ENCODE assay signal across 14 cellular contexts in genomic region chr16:73064996-73065349, GRCh38. TPM values are rescaled to one million over a fixed set of nuclear protein-coding genes. Genes with fewer than 3 reads are reported as not detected.
DNase-seq lines count a peak whose midpoint lies in the region; ATAC-seq and TF ChIP-seq lines count a peak whose summit lies in the region.
"Had no signal": no experiment of that assay in that cellular context is flagged by ENCODE, and none has a peak within 500 bp of the region (broad histone marks: within the 10 kb centered on the region; RNA-seq: fewer than 3 reads in every experiment).

No MANE protein-coding gene starts in this region.

- H3K4me1 ChIP-seq in GM23338 (ENCODE audit: insufficient read depth) (peaks cover 81% of the 10 kb centered on the region), left lung (peaks cover 27 to 63% of the 10 kb centered on the region in 2 donors), skeletal muscle satellite cell (ENCODE audit: control insufficient read depth, insufficient read depth, low read length) (peaks cover 80% of the 10 kb centered on the region)

- H3K27ac ChIP-seq in GM23338 (ENCODE audit: low read depth) (no peak overlapping the region), left lung (peak overlapping the region; percentile 46 to 58)
- H3K27ac ChIP-seq: pancreas had no signal

- H3K4me3 ChIP-seq in GM23338 (peak overlapping the region; percentile 62), choroid plexus epithelial cell (ENCODE audit: low read depth, low read length) (peak overlapping the region; percentile 34), left lung (peak overlapping the region in 1 of 2 donors; percentile 25), skeletal muscle satellite cell (ENCODE audit: low read length) (peak overlapping the region; percentile 59)

- H3K9me3 ChIP-seq in left lung: no peaks in the 10 kb centered on the region
- no peaks in the 10 kb centered on the region for H3K9me3 ChIP-seq in skeletal muscle satellite cell (replicated peaks; ENCODE audit: low read length)
- H3K9me3 ChIP-seq: pancreas had no signal

- no peaks in the 10 kb centered on the region for H3K79me2 ChIP-seq in GM23338 (replicated peaks; ENCODE audit: insufficient read depth)

- H3K27me3 Mint-ChIP-seq in GM23338 (ENCODE audit: insufficient read depth, low read depth, poor library complexity): peaks cover 100% of the 10 kb centered on the region

- H3K27ac Mint-ChIP-seq in GM23338: no peak overlapping the region

- DNase-seq in GM23338 (ENCODE audit: low spot score) (no peak), choroid plexus epithelial cell (ENCODE audit: low read depth) (no peak), left lung (peak in 1 of 2 donors; percentile 77)
- DNase-seq: activated CD4-positive, alpha-beta T cell treated with anti-CD3 and anti-CD28 coated beads, Interleukin-2, amount 50 U/mL, for 1 hour; activated naive CD4-positive, alpha-beta T cell; effector CD4-positive, alpha-beta T cell; NCI-H1092 treated with DMSO at 0.1 percent for 48 hours; NCI-H774 had no signal

- H3K27me3 ChIP-seq in GM23338 (ENCODE audit: insufficient read depth) (peaks cover 100% of the 10 kb centered on the region), left lung (peaks cover 14 to 77% of the 10 kb centered on the region in 2 donors), skeletal muscle satellite cell (ENCODE audit: control insufficient read depth, insufficient read depth, low read length) (no peaks in the 10 kb centered on the region)

- TF ChIP-seq CTCF in GM23338 (conservative IDR thresholded peaks at IDR 0.05; ENCODE audit: low read depth in 2 of 2) (no peak), choroid plexus epithelial cell (conservative IDR thresholded peaks at IDR 0.05; ENCODE audit: low read depth, low read length) (no peak), left lung (IDR thresholded peaks at IDR 0.05) (no peak)

- no peaks in the 10 kb centered on the region; the same call in 1 of the 2 replicates for H3K36me3 ChIP-seq in GM23338 (ENCODE audit: insufficient read depth)
- no peaks in the 10 kb centered on the region for H3K36me3 ChIP-seq in left lung
- no peaks in the 10 kb centered on the region for H3K36me3 ChIP-seq in skeletal muscle satellite cell (ENCODE audit: insufficient read depth, low read length)
- H3K36me3 ChIP-seq: pancreas had no signal

- H3K4me1 Mint-ChIP-seq in GM23338: peaks cover 64% of the 10 kb centered on the region

- H3K9me3 Mint-ChIP-seq in GM23338: peaks cover 3% of the 10 kb centered on the region; the same call in 1 of the 3 replicates

- no peaks in the 10 kb centered on the region for H3K36me3 Mint-ChIP-seq in GM23338 (ENCODE audit: low read depth)

- ATAC-seq in GM23338 (no peak), left lung (no peak), HG03460 (IDR thresholded peaks at IDR 0.05; ENCODE audit: unreplicated experiment) (no peak), HG02678 (IDR thresholded peaks at IDR 0.05; ENCODE audit: unreplicated experiment) (no peak), GM19035 (IDR thresholded peaks at IDR 0.05; ENCODE audit: unreplicated experiment) (no peak), HG03469 (IDR thresholded peaks at IDR 0.05; ENCODE audit: unreplicated experiment) (no peak)
- ATAC-seq: pancreas had no signal

- peaks cover 24% of the 10 kb centered on the region for H3F3A ChIP-seq in GM23338 (replicated peaks; ENCODE audit: low read depth)

- H3K9me2 ChIP-seq in GM23338 (ENCODE audit: insufficient read depth): no peaks in the 10 kb centered on the region

- peak overlapping the region; percentile 91 for H3K4me2 ChIP-seq in GM23338
- peak overlapping the region; percentile 84 for H3K4me2 ChIP-seq in skeletal muscle satellite cell (ENCODE audit: low read length)

- H2AFZ ChIP-seq in GM23338: no peak overlapping the region

- peak overlapping the region; percentile 49 for H3K4me3 Mint-ChIP-seq in GM23338

- peaks cover 12% of the 10 kb centered on the region for H4K20me1 ChIP-seq in GM23338 (replicated peaks; ENCODE audit: insufficient read depth)

- intact Hi-C loops in left lung (cut with DNase I): loop anchor here in 1 of 2 donors (10.0 kb wide), 2 partner anchors 100 to 230 kb away; no protein-coding TSS in a partner anchor

- H3K9ac ChIP-seq in skeletal muscle satellite cell (ENCODE audit: low read depth, low read length): peak overlapping the region; percentile 85

TF ChIP-seq in GM23338, 12 proteins besides CTCF, POLR2A, EP300 and RAD21:
- TF ChIP-seq EZH2phosphoT487 (IDR thresholded peaks at IDR 0.05; ENCODE audit: unreplicated experiment) (peak; percentile 86), POLR2AphosphoS5 (IDR thresholded peaks at IDR 0.05; ENCODE audit: low read depth) (no peak), ZNF114 (CRISPR knock-in tag; IDR thresholded peaks at IDR 0.05) (no peak)

RNA-seq across cellular contexts. Expression of gene ZFHX3, which starts 17.0 kb away (rescaled TPM):
- total RNA-seq in GM23338 (2014; rRNA removed; shearing (Covaris generic)): 0.74 and 1.0 TPM in 2 replicates
- polyA plus RNA-seq in GM23338 (2016; fragmentation: Nextera tagmentation; extraction: Ambion mirVana): 1.3 and 1.5 TPM in 2 replicates
- 10 to 100 TPM; 21.4 to 25.7 TPM for total RNA-seq in left lung
- 5.1 and 8.3 TPM in 2 replicates for total RNA-seq in skeletal muscle satellite cell (2012; rRNA removed)

Comparison
In these comparisons a context has a peak if more than half of its experiments do, and no peak if none do; other contexts are left out.
1. RNA of gene ZFHX3, which starts 17.0 kb away (total RNA-seq): 21.4 to 25.7 TPM in left lung; 0.74 to 1.0 TPM in GM23338; every median in the first group is over 10 times any median in the second.